In genomic region chr6:13495112-13495765, GRCh38 we compare ENCODE assay signal across 18 cellular contexts. TPM values are rescaled to one million over a fixed set of nuclear protein-coding genes. Genes with fewer than 3 reads are reported as not detected.
DNase-seq lines count a peak whose midpoint lies in the region; ATAC-seq and TF ChIP-seq lines count a peak whose summit lies in the region.
"Had no signal": no experiment of that assay in that cellular context is flagged by ENCODE, and none has a peak within 500 bp of the region (broad histone marks: within the 10 kb centered on the region; RNA-seq: fewer than 3 reads in every experiment).

No MANE protein-coding gene starts in this region.

- no peaks in the 10 kb centered on the region for H3K9me3 Mint-ChIP-seq in osteocyte (ENCODE audit: unreplicated experiment)
- H3K9me3 Mint-ChIP-seq in activated naive CD4-positive, alpha-beta T cell treated with anti-CD3 and anti-CD28 coated beads, Interleukin-2, amount 10 ng/mL, durations not matched to agents 7 days and 5 days = no peaks in the 10 kb centered on the region
- H3K9me3 Mint-ChIP-seq: IgD-negative memory B cell had no signal

- H3K27me3 Mint-ChIP-seq in osteocyte (ENCODE audit: unreplicated experiment) = no peaks in the 10 kb centered on the region
- peaks cover 22% of the 10 kb centered on the region for H3K27me3 Mint-ChIP-seq in activated naive CD4-positive, alpha-beta T cell treated with anti-CD3 and anti-CD28 coated beads, Interleukin-2, amount 10 ng/mL, durations not matched to agents 7 days and 5 days
- H3K27me3 Mint-ChIP-seq: IgD-negative memory B cell had no signal

- DNase-seq in Right ventricle myocardium inferior (ENCODE audit: missing footprints) = no peak
- DNase-seq in cardiac septum (ENCODE audit: low spot score) = no peak
- DNase-seq in left cardiac atrium = no peak
- DNase-seq in osteocyte (ENCODE audit: extremely low spot score, unreplicated experiment) = peak; percentile 10
- DNase-seq in lower leg skin (ENCODE audit: low spot score in 2 of 2) = no peak
- DNase-seq in stimulated activated CD4-positive, alpha-beta T cell treated with anti-CD3 and anti-CD28 coated beads, Interleukin-4, amount 100 ng/mL, for 4 hours = no peak
- no peak for DNase-seq in activated naive CD4-positive, alpha-beta T cell treated with anti-CD3 and anti-CD28 coated beads, Interleukin-2, amount 10 ng/mL, durations not matched to agents 7 days and 5 days
- DNase-seq: DMS153, DND-41, NCI-H1092, NCI-H1436, NCI-H1930, NCI-H2107, NCI-H524 treated with DMSO at 0.1 percent for 48 hours, NCI-H82, RPMI8226, SHP77 treated with DMSO at 0.1 percent for 48 hours had no signal

- TF ChIP-seq CTCF in osteocyte (IDR thresholded peaks at IDR 0.05) (no peak), lower leg skin (IDR thresholded peaks at IDR 0.05) (no peak)

- H3K27ac Mint-ChIP-seq in osteocyte (ENCODE audit: unreplicated experiment) = no peak overlapping the region
- no peak overlapping the region for H3K27ac Mint-ChIP-seq in activated naive CD4-positive, alpha-beta T cell treated with anti-CD3 and anti-CD28 coated beads, Interleukin-2, amount 10 ng/mL, durations not matched to agents 7 days and 5 days
- H3K27ac Mint-ChIP-seq: IgD-negative memory B cell had no signal

- CTCF ChIA-PET in activated naive CD4-positive, alpha-beta T cell treated with anti-CD3 and anti-CD28 coated beads, Interleukin-2, amount 10 ng/mL, durations not matched to agents 7 days and 5 days (lab: Charles Lee) = interaction anchor here (0.5 kb wide), 1 partner anchor 38 kb away, joined by 3 read pairs; no protein-coding TSS in a partner anchor

- intact Hi-C loops in Right ventricle myocardium inferior (cut with DNase I) = no loop called here
- intact Hi-C loops in cardiac septum (cut with DNase I) = no loop called here
- intact Hi-C loops in left cardiac atrium (cut with DNase I) = no loop called here
- intact Hi-C loops in lower leg skin (cut with DNase I; ENCODE audit: low total_unique reads) = no loop called here

- H3K36me3 Mint-ChIP-seq in osteocyte (ENCODE audit: unreplicated experiment) = no peaks in the 10 kb centered on the region
- no peaks in the 10 kb centered on the region for H3K36me3 Mint-ChIP-seq in activated naive CD4-positive, alpha-beta T cell treated with anti-CD3 and anti-CD28 coated beads, Interleukin-2, amount 10 ng/mL, durations not matched to agents 7 days and 5 days
- H3K36me3 Mint-ChIP-seq: IgD-negative memory B cell had no signal

- no peak for TF ChIP-seq POLR2A in lower leg skin (IDR thresholded peaks at IDR 0.05)

- WGBS in lower leg skin, 2 donors = 89 to 91% methylated on average over 5 of the region's 5 CpGs

- H3K4me1 Mint-ChIP-seq in osteocyte (ENCODE audit: unreplicated experiment) = peaks cover 10% of the 10 kb centered on the region
- H3K4me1 Mint-ChIP-seq in activated naive CD4-positive, alpha-beta T cell treated with anti-CD3 and anti-CD28 coated beads, Interleukin-2, amount 10 ng/mL, durations not matched to agents 7 days and 5 days = no peaks in the 10 kb centered on the region
- H3K4me1 Mint-ChIP-seq: IgD-negative memory B cell had no signal

- ATAC-seq in Right ventricle myocardium inferior (peak; percentile 71), left cardiac atrium (peak; percentile 87 to 89)

- H3K4me3 Mint-ChIP-seq in osteocyte (ENCODE audit: unreplicated experiment) = no peak overlapping the region
- no peak overlapping the region for H3K4me3 Mint-ChIP-seq in activated naive CD4-positive, alpha-beta T cell treated with anti-CD3 and anti-CD28 coated beads, Interleukin-2, amount 10 ng/mL, durations not matched to agents 7 days and 5 days
- H3K4me3 Mint-ChIP-seq: IgD-negative memory B cell had no signal

- H3K4me3 ChIP-seq in lower leg skin (ENCODE audit: low read depth, poor library complexity, severe bottlenecking) = no peak overlapping the region

RNA-seq across cellular contexts. Expression of gene GFOD1, which starts 7.8 kb away (rescaled TPM):
- 38.8 TPM for total RNA-seq in Right ventricle myocardium inferior
- total RNA-seq in cardiac septum = 54.0 TPM
- total RNA-seq in left cardiac atrium = 10 to 100 TPM; 59.3 to 78.3 TPM
- total RNA-seq in osteocyte = 0.65 and 0.89 TPM in 2 replicates
- 10 to 100 TPM in 3 of 4 donors, 1 to 10 TPM in 1; 7.3 to 15.9 (median 12.4) TPM for total RNA-seq in lower leg skin
